In genomic region chr10:120426306-120426705, GRCh38 we compare ENCODE assay signal across 14 cellular contexts. TPM values are rescaled to one million over a fixed set of nuclear protein-coding genes. Genes with fewer than 3 reads are reported as not detected.
"Had no signal": no experiment of that assay in that cellular context is flagged by ENCODE, and none has a peak within 500 bp of the region (broad histone marks: within the 10 kb centered on the region; RNA-seq: fewer than 3 reads in every experiment).

No MANE protein-coding gene starts in this region.

- H3K4me1 Mint-ChIP-seq: stimulated activated effector memory CD8-positive, alpha-beta T cell treated with anti-CD3 and anti-CD28 coated beads, Interleukin-12 subunit alpha, Interleukin-12 subunit beta, amount 100 ng/mL, for 72 hours had no signal

- H3K4me2 ChIP-seq: neural progenitor cell had no signal

- H3K27ac Mint-ChIP-seq: activated naive CD4-positive, alpha-beta T cell treated with anti-CD3 and anti-CD28 coated beads, Interleukin-2, amount 50 U/mL, for 72 hours; neural progenitor cell; stimulated activated effector memory CD8-positive, alpha-beta T cell treated with anti-CD3 and anti-CD28 coated beads, Interleukin-12 subunit alpha, Interleukin-12 subunit beta, amount 100 ng/mL, for 72 hours; T-helper 17 cell had no signal

- H3K36me3 Mint-ChIP-seq: activated naive CD4-positive, alpha-beta T cell treated with anti-CD3 and anti-CD28 coated beads, Interleukin-2, amount 50 U/mL, for 72 hours; neural progenitor cell; stimulated activated effector memory CD8-positive, alpha-beta T cell treated with anti-CD3 and anti-CD28 coated beads, Interleukin-12 subunit alpha, Interleukin-12 subunit beta, amount 100 ng/mL, for 72 hours had no signal

- H3K27me3 ChIP-seq: neural progenitor cell, thyroid gland, uterus had no signal

- H3K9me3 ChIP-seq: thyroid gland, uterus had no signal

- ATAC-seq: activated naive CD4-positive, alpha-beta T cell treated with anti-CD3 and anti-CD28 coated beads, Interleukin-2, amount 50 U/mL, for 72 hours; heart right ventricle; left ventricle myocardium superior; stimulated activated effector memory CD8-positive, alpha-beta T cell treated with anti-CD3 and anti-CD28 coated beads, Interleukin-12 subunit alpha, Interleukin-12 subunit beta, amount 100 ng/mL, for 72 hours; T-helper 17 cell had no signal

- DNase-seq: activated CD4-positive, alpha-beta T cell treated with anti-CD3 and anti-CD28 coated beads, Interleukin-2, amount 50 U/mL, for 1 hour; activated effector memory CD4-positive, alpha-beta T cell treated with anti-CD3 and anti-CD28 coated beads, Interleukin-2, amount 50 U/mL, for 16 hours; anterior cingulate cortex; heart right ventricle; left ventricle myocardium superior; small intestine; T-helper 17 cell; thyroid gland; uterus had no signal

- H3K4me1 ChIP-seq: heart right ventricle, neural progenitor cell, thyroid gland, uterus had no signal

- H2AFZ ChIP-seq: neural progenitor cell had no signal

- H3K36me3 ChIP-seq: heart right ventricle, neural progenitor cell, thyroid gland, uterus had no signal

- H3K4me3 Mint-ChIP-seq: neural progenitor cell; stimulated activated effector memory CD8-positive, alpha-beta T cell treated with anti-CD3 and anti-CD28 coated beads, Interleukin-12 subunit alpha, Interleukin-12 subunit beta, amount 100 ng/mL, for 72 hours; T-helper 17 cell had no signal

- H3K4me3 ChIP-seq: heart right ventricle, neural progenitor cell, thyroid gland, uterus had no signal

- H3K9me3 Mint-ChIP-seq: neural progenitor cell; stimulated activated effector memory CD8-positive, alpha-beta T cell treated with anti-CD3 and anti-CD28 coated beads, Interleukin-12 subunit alpha, Interleukin-12 subunit beta, amount 100 ng/mL, for 72 hours had no signal

- H3K27ac ChIP-seq: heart right ventricle, neural progenitor cell, thyroid gland, uterus had no signal

RNA-seq across cellular contexts. Expression of gene PLPP4, which starts 30.7 kb away (rescaled TPM):
- total RNA-seq: activated CD8-positive, alpha-beta memory T cell treated with anti-CD3 and anti-CD28 coated beads for 36 hours; activated naive CD4-positive, alpha-beta T cell treated with anti-CD3 and anti-CD28 coated beads, Interleukin-2, amount 50 U/mL, for 72 hours; heart right ventricle; left ventricle myocardium superior; mesenteric fat pad; T-helper 17 cell had no signal
